In the genomic region with DNA sequence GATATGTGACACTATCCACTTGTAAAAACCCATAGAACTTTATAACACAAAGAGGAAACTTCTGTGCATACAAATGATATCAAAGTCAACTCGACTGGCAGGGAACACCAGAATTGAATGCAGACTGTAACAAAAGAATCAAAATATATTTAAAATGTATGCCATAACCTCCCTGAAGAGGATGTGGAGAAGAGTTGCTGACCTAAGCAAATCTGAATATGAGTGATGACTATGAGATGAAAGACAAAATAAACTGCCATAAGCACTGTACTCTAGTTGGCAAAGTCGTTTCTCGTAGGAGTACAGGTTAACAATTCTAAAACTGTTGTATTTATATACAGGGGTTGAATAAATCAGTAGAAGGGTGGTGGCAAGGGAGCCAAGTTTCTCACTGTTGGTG, we compare ENCODE assay signal across 31 cellular contexts.
"Had no signal": no experiment of that assay in that cellular context is flagged by ENCODE, and none has a peak within 500 bp of the region (broad histone marks: within the 10 kb centered on the region; RNA-seq: fewer than 3 reads in every experiment).

No MANE protein-coding gene starts in this region.

- H3K9me3 Mint-ChIP-seq: stimulated activated naive CD8-positive, alpha-beta T cell treated with anti-CD3 and anti-CD28 coated beads, Interleukin-15, amount 100 ng/mL, for 72 hours; type B pancreatic cell had no signal

- H3K4me1 Mint-ChIP-seq: natural killer cell; neural progenitor cell; stimulated activated memory B cell treated with anti-CD40 and anti-IgM and Interleukin-4, amounts not matched to agents 10 μg/mL and 1 μg/mL and 100 μg/mL, for 72 hours; stimulated activated naive CD8-positive, alpha-beta T cell treated with anti-CD3 and anti-CD28 coated beads, Interleukin-15, amount 100 ng/mL, for 72 hours had no signal

- H3K9me3 ChIP-seq: ovary, psoas muscle, suprapubic skin, testis, tibial artery, upper lobe of right lung, uterus had no signal

- H3K79me2 ChIP-seq: parathyroid adenoma had no signal

- DNase-seq: natural killer cell; occipital lobe; ovary; posterior cingulate gyrus; psoas muscle; right cardiac atrium; spleen; stimulated activated CD4-positive, alpha-beta T cell treated with anti-CD3 and anti-CD28 coated beads, Interleukin-12 subunit alpha, Interleukin-12 subunit beta, amount 100 ng/mL, for 4 hours; stimulated activated CD4-positive, alpha-beta T cell treated with anti-CD3 and anti-CD28 coated beads, Interleukin-1b, Interleukin-23, amount 100 ng/mL, for 48 hours; stimulated activated CD4-positive, alpha-beta T cell treated with anti-CD3 and anti-CD28 coated beads, Interleukin-4, amount 100 ng/mL, for 1 hour; stimulated activated CD4-positive, alpha-beta T cell treated with anti-CD3 and anti-CD28 coated beads, Interleukin-4, amount 100 ng/mL, for 4 hours; stimulated activated CD8-positive, alpha-beta memory T cell treated with anti-CD3 and anti-CD28 coated beads, Interleukin-4, amount 100 ng/mL, for 48 hours; stimulated activated naive CD4-positive, alpha-beta T cell; stimulated activated naive CD8-positive, alpha-beta T cell treated with anti-CD3 and anti-CD28 coated beads, Interleukin-15, amount 100 ng/mL, for 72 hours; stimulated activated naive CD8-positive, alpha-beta T cell treated with anti-CD3 and anti-CD28 coated beads, Interleukin-15, Interleukin-2, amounts not matched to agents 100 U/mL and 50 U/mL, for 24 hours; substantia nigra; testis; tibial artery; transverse colon; upper lobe of right lung; uterus had no signal

- H3K27me3 ChIP-seq: neural progenitor cell, ovary, spleen, suprapubic skin, testis, tibial artery, transverse colon, upper lobe of right lung, uterus had no signal

- H3K4me1 ChIP-seq: neural progenitor cell, parathyroid adenoma, psoas muscle, spleen, suprapubic skin, testis, tibial artery, transverse colon, upper lobe of right lung, uterus had no signal

- H3K27ac Mint-ChIP-seq: natural killer cell; nephron; neural progenitor cell; progenitor cell of endocrine pancreas; stimulated activated memory B cell treated with anti-CD40 and anti-IgM and Interleukin-4, amounts not matched to agents 10 μg/mL and 1 μg/mL and 100 μg/mL, for 72 hours; stimulated activated naive CD8-positive, alpha-beta T cell treated with anti-CD3 and anti-CD28 coated beads, Interleukin-15, amount 100 ng/mL, for 72 hours; type B pancreatic cell had no signal

- H2AFZ ChIP-seq: neural progenitor cell, parathyroid adenoma had no signal

- H3K4me3 Mint-ChIP-seq: natural killer cell; nephron; neural progenitor cell; stimulated activated memory B cell treated with anti-CD40 and anti-IgM and Interleukin-4, amounts not matched to agents 10 μg/mL and 1 μg/mL and 100 μg/mL, for 72 hours; stimulated activated naive CD8-positive, alpha-beta T cell treated with anti-CD3 and anti-CD28 coated beads, Interleukin-15, amount 100 ng/mL, for 72 hours; type B pancreatic cell had no signal

- H3K36me3 Mint-ChIP-seq: neural progenitor cell; stimulated activated memory B cell treated with anti-CD40 and anti-IgM and Interleukin-4, amounts not matched to agents 10 μg/mL and 1 μg/mL and 100 μg/mL, for 72 hours; type B pancreatic cell had no signal

- H3K27ac ChIP-seq: neural progenitor cell, ovary, parathyroid adenoma, psoas muscle, skin epidermis, spleen, suprapubic skin, testis, tibial artery, transverse colon, upper lobe of right lung, uterus had no signal

- H3K9ac ChIP-seq: neural progenitor cell, parathyroid adenoma had no signal

- ATAC-seq: natural killer cell; psoas muscle; right cardiac atrium; sciatic nerve; stimulated activated memory B cell treated with anti-CD40 and anti-IgM and Interleukin-4, amounts not matched to agents 10 μg/mL and 1 μg/mL and 100 μg/mL, for 72 hours; stimulated activated naive CD8-positive, alpha-beta T cell treated with anti-CD3 and anti-CD28 coated beads, Interleukin-15, amount 100 ng/mL, for 72 hours; stimulated activated naive CD8-positive, alpha-beta T cell treated with anti-CD3 and anti-CD28 coated beads, Interleukin-15, Interleukin-2, amounts not matched to agents 100 U/mL and 50 U/mL, for 24 hours; upper lobe of right lung had no signal

- H3K36me3 ChIP-seq: neural progenitor cell, ovary, spleen, suprapubic skin, tibial artery, transverse colon, upper lobe of right lung, uterus had no signal

- H3K4me3 ChIP-seq: neural progenitor cell, ovary, psoas muscle, skin epidermis, smooth muscle cell, spleen, suprapubic skin, testis, tibial artery, transverse colon, upper lobe of right lung, uterus had no signal

- H3K27me3 Mint-ChIP-seq: progenitor cell of endocrine pancreas; stimulated activated memory B cell treated with anti-CD40 and anti-IgM and Interleukin-4, amounts not matched to agents 10 μg/mL and 1 μg/mL and 100 μg/mL, for 72 hours; stimulated activated naive CD8-positive, alpha-beta T cell treated with anti-CD3 and anti-CD28 coated beads, Interleukin-15, amount 100 ng/mL, for 72 hours had no signal

- H3K4me2 ChIP-seq: neural progenitor cell, smooth muscle cell had no signal
